In genomic region chr1:36279110-36279788, GRCh38 we compare ENCODE assay signal across 14 cellular contexts. TPM values are rescaled to one million over a fixed set of nuclear protein-coding genes. Genes with fewer than 3 reads are reported as not detected.
DNase-seq lines count a peak whose midpoint lies in the region; ATAC-seq and TF ChIP-seq lines count a peak whose summit lies in the region.
"Had no signal": no experiment of that assay in that cellular context is flagged by ENCODE, and none has a peak within 500 bp of the region (broad histone marks: within the 10 kb centered on the region; RNA-seq: fewer than 3 reads in every experiment).

No MANE protein-coding gene starts in this region.

- H3K27me3 Mint-ChIP-seq in activated naive CD4-positive, alpha-beta T cell treated with anti-CD3 and anti-CD28 coated beads for 36 hours (ENCODE audit: low read depth): no peaks in the 10 kb centered on the region
- H3K27me3 Mint-ChIP-seq in stimulated activated memory B cell treated with anti-CD40 and anti-IgM and Interleukin-4, amounts not matched to agents 10 μg/mL and 1 μg/mL and 100 μg/mL, for 72 hours: no peaks in the 10 kb centered on the region

- H3K4me3 Mint-ChIP-seq in activated naive CD4-positive, alpha-beta T cell treated with anti-CD3 and anti-CD28 coated beads for 36 hours: no peak overlapping the region
- no peak overlapping the region for H3K4me3 Mint-ChIP-seq in stimulated activated memory B cell treated with anti-CD40 and anti-IgM and Interleukin-4, amounts not matched to agents 10 μg/mL and 1 μg/mL and 100 μg/mL, for 72 hours

- ATAC-seq in stimulated activated memory B cell treated with anti-CD40 and anti-IgM and Interleukin-4, amounts not matched to agents 10 μg/mL and 1 μg/mL and 100 μg/mL, for 72 hours: no peak
- ATAC-seq in GM19455 (IDR thresholded peaks at IDR 0.05; ENCODE audit: unreplicated experiment) (no peak), GM19324 (IDR thresholded peaks at IDR 0.05; ENCODE audit: low FRiP score, unreplicated experiment) (no peak)

- H3K27me3 ChIP-seq in adrenal gland: no peaks in the 10 kb centered on the region
- H3K27me3 ChIP-seq in right atrium auricular region: no peaks in the 10 kb centered on the region
- H3K27me3 ChIP-seq: BE2C, dorsolateral prefrontal cortex, upper lobe of left lung had no signal

- intact Hi-C loops in activated naive CD4-positive, alpha-beta T cell treated with anti-CD3 and anti-CD28 coated beads for 36 hours (cut with micrococcal nuclease): no loop called here
- intact Hi-C loops in adrenal gland (cut with DNase I): no loop called here

- CTCF ChIA-PET in activated naive CD4-positive, alpha-beta T cell treated with anti-CD3 and anti-CD28 coated beads for 36 hours (lab: Charles Lee): interaction anchor here (0.6 to 1.4 kb wide), 4 partner anchors 11 to 605 kb away, joined by 3 to 5 read pairs (median 3); partner anchors contain the start of gene TRAPPC3

- no peaks in the 10 kb centered on the region for H3K9me3 ChIP-seq in adrenal gland (replicated peaks in 1 of 3)
- H3K9me3 ChIP-seq in right atrium auricular region: no peaks in the 10 kb centered on the region
- H3K9me3 ChIP-seq: BE2C, upper lobe of left lung had no signal

- peaks cover 23 to 53% of the 10 kb centered on the region in 2 donors for H3K4me1 ChIP-seq in adrenal gland (replicated peaks in 1 of 2)
- H3K4me1 ChIP-seq in right atrium auricular region: peaks cover 0 to 54% of the 10 kb centered on the region in 2 donors
- H3K4me1 ChIP-seq: BE2C had no signal

- DNase-seq in activated naive CD4-positive, alpha-beta T cell treated with anti-CD3 and anti-CD28 coated beads for 36 hours: no peak
- DNase-seq in activated naive CD4-positive, alpha-beta T cell treated with Interleukin-2 at 50 U/mL for 16 hours: no peak
- peak in 3 of 7 donors; percentile 33 to 62 (median 52) for DNase-seq in adrenal gland
- DNase-seq in right atrium auricular region (ENCODE audit: low spot score): no peak
- DNase-seq in NCI-H1417 (lab: John Stamatoyannopoulos, UW): no peak
- DNase-seq: BE2C, dorsolateral prefrontal cortex, GF-D8, H7, NCI-H69, upper lobe of left lung had no signal

- 24 to 33% (median 26%) methylated on average over 2 of the region's 2 CpGs for WGBS in adrenal gland, 4 donors

- TF ChIP-seq POLR2A in adrenal gland (IDR thresholded peaks at IDR 0.05): peak in 1 of 2 donors; percentile 15

- H3K36me3 ChIP-seq in adrenal gland (replicated peaks in 1 of 2) (peaks cover 0 to 12% of the 10 kb centered on the region in 2 donors), right atrium auricular region (peaks cover 11% of the 10 kb centered on the region)

- peak overlapping the region in 4 of 5 donors; percentile 37 to 69 (median 57) for H3K27ac ChIP-seq in adrenal gland
- peak overlapping the region; percentile 76 to 90 for H3K27ac ChIP-seq in right atrium auricular region

- peak overlapping the region; percentile 16 for H3K27ac Mint-ChIP-seq in activated naive CD4-positive, alpha-beta T cell treated with anti-CD3 and anti-CD28 coated beads for 36 hours
- H3K27ac Mint-ChIP-seq in stimulated activated memory B cell treated with anti-CD40 and anti-IgM and Interleukin-4, amounts not matched to agents 10 μg/mL and 1 μg/mL and 100 μg/mL, for 72 hours: peak overlapping the region; percentile 64

- H3K36me3 Mint-ChIP-seq in activated naive CD4-positive, alpha-beta T cell treated with anti-CD3 and anti-CD28 coated beads for 36 hours (ENCODE audit: low read depth): peaks cover 14% of the 10 kb centered on the region
- H3K36me3 Mint-ChIP-seq in stimulated activated memory B cell treated with anti-CD40 and anti-IgM and Interleukin-4, amounts not matched to agents 10 μg/mL and 1 μg/mL and 100 μg/mL, for 72 hours: peaks cover 9% of the 10 kb centered on the region

- H3K4me3 ChIP-seq in adrenal gland: no peak overlapping the region
- no peak overlapping the region for H3K4me3 ChIP-seq in right atrium auricular region
- H3K4me3 ChIP-seq: dorsolateral prefrontal cortex, upper lobe of left lung had no signal

- TF ChIP-seq CTCF in adrenal gland (IDR thresholded peaks at IDR 0.05): no peak
- TF ChIP-seq CTCF in right atrium auricular region (IDR thresholded peaks at IDR 0.05): no peak

- H3K4me1 Mint-ChIP-seq in activated naive CD4-positive, alpha-beta T cell treated with anti-CD3 and anti-CD28 coated beads for 36 hours (ENCODE audit: low read depth): peaks cover 38% of the 10 kb centered on the region
- H3K4me1 Mint-ChIP-seq in stimulated activated memory B cell treated with anti-CD40 and anti-IgM and Interleukin-4, amounts not matched to agents 10 μg/mL and 1 μg/mL and 100 μg/mL, for 72 hours: peaks cover 10% of the 10 kb centered on the region

- H3K9me3 Mint-ChIP-seq in activated naive CD4-positive, alpha-beta T cell treated with anti-CD3 and anti-CD28 coated beads for 36 hours: no peaks in the 10 kb centered on the region
- H3K9me3 Mint-ChIP-seq in stimulated activated memory B cell treated with anti-CD40 and anti-IgM and Interleukin-4, amounts not matched to agents 10 μg/mL and 1 μg/mL and 100 μg/mL, for 72 hours: no peaks in the 10 kb centered on the region

RNA-seq across cellular contexts. Expression of gene SH3D21, which starts 26.9 kb away (rescaled TPM):
- 1 to 10 TPM; 2.3 to 2.7 TPM for total RNA-seq in activated naive CD4-positive, alpha-beta T cell treated with anti-CD3 and anti-CD28 coated beads for 36 hours
- 1 to 10 TPM in 5 of 8 donors, under 1 TPM in 3; 0.69 to 3.0 (median 1.7) TPM for total RNA-seq in adrenal gland
- 10 to 100 TPM in 1 of 3 donors, 1 to 10 TPM in 1, under 1 TPM in 1; 0.73 to 18.4 (median 1.8) TPM for polyA plus RNA-seq in adrenal gland
- 1 to 10 TPM; 1.2 to 1.4 TPM for total RNA-seq in right atrium auricular region

RNA-seq across cellular contexts. Expression of gene EVA1B, which starts 44.2 kb away (rescaled TPM):
- 1 to 10 TPM; 1.9 to 2.1 TPM for total RNA-seq in activated naive CD4-positive, alpha-beta T cell treated with anti-CD3 and anti-CD28 coated beads for 36 hours
- total RNA-seq in adrenal gland (100 to 1,000 TPM in 3 of 8 donors, 10 to 100 TPM in 5; 17.6 to 185 (median 71.5) TPM), right atrium auricular region (10 to 100 TPM; 24.6 to 45.8 TPM)
- polyA plus RNA-seq in adrenal gland: 100 to 1,000 TPM in 1 of 3 donors, 10 to 100 TPM in 1, not detected in 1; 59.5 to 105 TPM

RNA-seq across cellular contexts. Expression of gene THRAP3, which starts 55.0 kb away (rescaled TPM):
- total RNA-seq in activated naive CD4-positive, alpha-beta T cell treated with anti-CD3 and anti-CD28 coated beads for 36 hours: 100 to 1,000 TPM; 128 to 133 TPM
- total RNA-seq in adrenal gland: 100 to 1,000 TPM in 2 of 8 donors, 10 to 100 TPM in 6; 75.1 to 120 (median 87.5) TPM
- polyA plus RNA-seq in adrenal gland: 100 to 1,000 TPM in 1 of 3 donors, 10 to 100 TPM in 2; 34.4 to 108 (median 39.6) TPM
- total RNA-seq in right atrium auricular region: 10 to 100 TPM; 64.3 to 66.4 TPM

Comparison
In these comparisons a context has a peak if more than half of its experiments do, and no peak if none do; other contexts are left out.
1. RNA of gene EVA1B, which starts 44.2 kb away (total RNA-seq): 17.6 to 185 TPM in adrenal gland and 24.6 to 45.8 TPM in right atrium auricular region; 1.9 to 2.1 TPM in activated naive CD4-positive, alpha-beta T cell treated with anti-CD3 and anti-CD28 coated beads for 36 hours; every median in the first group is over 4 times any median in the second.